8 cellular contexts compared by ENCODE assay signal in genomic region chr6:24855389-24856245, GRCh38. TPM values are rescaled to one million over a fixed set of nuclear protein-coding genes. Genes with fewer than 3 reads are reported as not detected.
DNase-seq lines count a peak whose midpoint lies in the region; ATAC-seq and TF ChIP-seq lines count a peak whose summit lies in the region.

No MANE protein-coding gene starts in this region.

- H3K4me3 Mint-ChIP-seq in activated naive CD8-positive, alpha-beta T cell treated with anti-CD3 and anti-CD28 coated beads, Interleukin-2, amount 50 U/mL, for 24 hours, result peak overlapping the region; percentile 27

- CTCF ChIA-PET in AG04450 (lab: Charles Lee), result interaction anchor here (0.6 to 5.0 kb wide), 39 partner anchors 9 to 701 kb away, joined by 3 to 132 read pairs (median 4); no protein-coding TSS in a partner anchor

- TF ChIP-seq CTCF in AG04450 (IDR thresholded peaks at IDR 0.05; ENCODE audit: low read depth, low read length), result peak; percentile 95
- TF ChIP-seq CTCF in SU-DHL-6 (IDR thresholded peaks at IDR 0.05; ENCODE audit: insufficient read depth, low read length, poor library complexity, severe bottlenecking), result peak; percentile 99
- TF ChIP-seq CTCF in heart left ventricle (IDR thresholded peaks at IDR 0.05), result peak; percentile 75 to 96 (median 87)

- H3K9me3 Mint-ChIP-seq in activated naive CD8-positive, alpha-beta T cell treated with anti-CD3 and anti-CD28 coated beads, Interleukin-2, amount 50 U/mL, for 24 hours, result no peaks in the 10 kb centered on the region

- peaks cover 26% of the 10 kb centered on the region for H3K36me3 Mint-ChIP-seq in activated naive CD8-positive, alpha-beta T cell treated with anti-CD3 and anti-CD28 coated beads, Interleukin-2, amount 50 U/mL, for 24 hours (ENCODE audit: low read depth)

- WGBS in heart left ventricle, 4 donors, result 32 to 38% (median 35%) methylated on average over 19 of the region's 19 CpGs

- peak overlapping the region; percentile 3 for H3K4me2 ChIP-seq in SU-DHL-6 (ENCODE audit: low read depth, low read length, poor library complexity, severe bottlenecking)

- no peak overlapping the region for H2AFZ ChIP-seq in SU-DHL-6 (ENCODE audit: low read depth, low read length, severe bottlenecking)

- DNase-seq in AG04450 (ENCODE audit: low read depth, low spot score), result peak; percentile 59
- DNase-seq in NCI-H1092 treated with DMSO at 0.1 percent for 48 hours (lab: John Stamatoyannopoulos, UW), result peak; percentile 51
- peak; percentile 65 for DNase-seq in activated naive CD8-positive, alpha-beta T cell treated with anti-CD3 and anti-CD28 coated beads, Interleukin-2, amount 50 U/mL, for 24 hours
- DNase-seq in heart left ventricle, result peak in 4 of 5 donors; percentile 44 to 58 (median 52)
- DNase-seq in putamen (ENCODE audit: low spot score), result peak; percentile 71
- no peak for DNase-seq in mesenteric fat pad (ENCODE audit: low spot score)

- H3K27ac ChIP-seq in AG04450 (ENCODE audit: low read depth, low read length) (no peak overlapping the region), SU-DHL-6 (ENCODE audit: low read depth, low read length) (peak overlapping the region; percentile 93), heart left ventricle (peak overlapping the region in 8 of 12 donors; percentile 0 to 57 (median 39))

- H3K27ac Mint-ChIP-seq in activated naive CD8-positive, alpha-beta T cell treated with anti-CD3 and anti-CD28 coated beads, Interleukin-2, amount 50 U/mL, for 24 hours, result peak overlapping the region; percentile 82

- POLR2A ChIA-PET in AG04450 (lab: Yijun Ruan, JAX), result no interaction called here

- no peaks in the 10 kb centered on the region for H3K27me3 ChIP-seq in AG04450 (ENCODE audit: control insufficient read depth, insufficient read depth, low read length)
- no peaks in the 10 kb centered on the region for H3K27me3 ChIP-seq in SU-DHL-6 (ENCODE audit: low read length)
- no peaks in the 10 kb centered on the region for H3K27me3 ChIP-seq in heart left ventricle

- no peaks in the 10 kb centered on the region for H3K27me3 Mint-ChIP-seq in activated naive CD8-positive, alpha-beta T cell treated with anti-CD3 and anti-CD28 coated beads, Interleukin-2, amount 50 U/mL, for 24 hours

- peaks cover 6% of the 10 kb centered on the region; the same call in 1 of the 2 replicates for H3K79me2 ChIP-seq in SU-DHL-6 (ENCODE audit: insufficient read depth, low read length)

- ATAC-seq in GM18909 (IDR thresholded peaks at IDR 0.05; ENCODE audit: poor library complexity, unreplicated experiment) (peak; percentile 49), heart left ventricle (peak in 3 of 4 donors; percentile 58 to 81 (median 80))
- no peak for ATAC-seq in activated naive CD8-positive, alpha-beta T cell treated with anti-CD3 and anti-CD28 coated beads, Interleukin-2, amount 50 U/mL, for 24 hours

- H3K9me3 ChIP-seq in AG04450 (ENCODE audit: control insufficient read depth, insufficient read depth, low read length) (no peaks in the 10 kb centered on the region), SU-DHL-6 (ENCODE audit: insufficient read depth, low read length) (no peaks in the 10 kb centered on the region), heart left ventricle (no peaks in the 10 kb centered on the region)

- peaks cover 54% of the 10 kb centered on the region for H3K36me3 ChIP-seq in SU-DHL-6 (ENCODE audit: low read length)
- H3K36me3 ChIP-seq in heart left ventricle, result peaks cover 0 to 49% (median 4%) of the 10 kb centered on the region in 9 donors

- H3K9ac ChIP-seq in SU-DHL-6 (ENCODE audit: low read length), result peak overlapping the region; percentile 18; the same call in 1 of the 2 replicates

- peaks cover 46% of the 10 kb centered on the region for H3F3A ChIP-seq in SU-DHL-6 (ENCODE audit: insufficient read depth)

- H3K4me3 ChIP-seq in AG04450 (ENCODE audit: low read depth, low read length), result no peak overlapping the region
- no peak overlapping the region for H3K4me3 ChIP-seq in SU-DHL-6 (ENCODE audit: insufficient read depth, low read length, poor library complexity, severe bottlenecking)
- no peak overlapping the region for H3K4me3 ChIP-seq in heart left ventricle

- no peaks in the 10 kb centered on the region for H4K20me1 ChIP-seq in SU-DHL-6 (ENCODE audit: low read depth, low read length)

- no peak for TF ChIP-seq POLR2A in heart left ventricle (IDR thresholded peaks at IDR 0.05)

- intact Hi-C loops in heart left ventricle (cut with DNase I), result loop anchor here (1.0 to 10.0 kb wide), 10 partner anchors 57 to 217 kb away; partner anchors contain the start of gene RIPOR2 (in 1 of the 10)

- no peaks in the 10 kb centered on the region for H3K9me2 ChIP-seq in SU-DHL-6 (replicated peaks; ENCODE audit: insufficient read depth, low read length)

- peaks cover 0 to 44% (median 10%) of the 10 kb centered on the region in 12 donors for H3K4me1 ChIP-seq in heart left ventricle

- H3K4me1 Mint-ChIP-seq in activated naive CD8-positive, alpha-beta T cell treated with anti-CD3 and anti-CD28 coated beads, Interleukin-2, amount 50 U/mL, for 24 hours, result peaks cover 52% of the 10 kb centered on the region

RNA-seq across cellular contexts. Expression of gene ARMH2, which starts 56.9 kb away (rescaled TPM):
- not detected in 2 replicates for polyA plus RNA-seq in AG04450 (2011; rRNA removed)
- not detected in 2 replicates for polyA minus RNA-seq in AG04450 (2011; rRNA and poly(A)+ RNA removed)
- not detected for total RNA-seq in heart left ventricle
- polyA plus RNA-seq in heart left ventricle, result not detected
- not detected for total RNA-seq in mesenteric fat pad
